ENCODE assay signal across 25 cellular contexts in the genomic region with DNA sequence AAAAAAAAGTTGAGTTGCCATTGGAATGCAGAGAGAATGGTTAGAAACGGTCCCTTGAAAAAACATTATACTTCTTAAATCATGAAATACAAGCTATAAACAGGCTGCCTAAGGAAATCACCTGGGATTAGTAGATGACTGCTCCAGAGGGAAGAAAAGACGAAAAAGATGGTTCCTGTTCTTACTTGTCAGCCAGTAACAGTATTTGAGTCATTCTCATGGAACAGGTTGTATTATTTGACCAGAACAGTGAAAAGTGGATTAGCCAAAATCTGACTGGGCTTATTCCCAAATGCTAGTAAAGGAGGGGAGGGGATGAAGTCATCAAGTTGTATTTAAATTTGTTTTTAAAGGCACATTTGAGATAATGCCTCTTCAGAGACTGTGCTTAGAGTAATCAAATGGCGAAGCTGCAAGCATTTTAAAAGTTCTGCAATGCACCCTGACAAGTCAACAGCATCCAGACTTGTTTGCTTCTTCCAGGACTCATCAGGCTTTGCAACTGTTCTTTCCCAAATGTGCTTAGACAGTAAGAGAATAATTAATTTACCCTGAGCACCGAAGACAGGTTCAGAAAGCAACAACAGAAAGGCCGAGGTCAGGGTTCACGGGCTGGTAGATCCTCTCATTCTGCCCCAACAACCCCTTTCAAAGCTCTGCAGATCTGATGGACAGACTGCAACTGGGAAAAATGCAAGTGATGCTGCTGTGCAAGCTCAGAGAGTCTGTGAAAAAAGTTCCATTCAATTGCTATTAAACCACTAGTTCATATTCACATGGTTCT.
"Had no signal": no experiment of that assay in that cellular context is flagged by ENCODE, and none has a peak within 500 bp of the region (broad histone marks: within the 10 kb centered on the region; RNA-seq: fewer than 3 reads in every experiment).

No MANE protein-coding gene starts in this region.

- H3K27ac Mint-ChIP-seq: activated CD4-positive, alpha-beta memory T cell treated with anti-CD3 and anti-CD28 coated beads, Interleukin-2, amount 10 ng/mL, durations not matched to agents 7 days and 5 days; activated naive CD4-positive, alpha-beta T cell treated with anti-CD3 and anti-CD28 coated beads, Interleukin-2, amount 50 U/mL, for 24 hours had no signal

- H3K4me1 Mint-ChIP-seq: activated CD4-positive, alpha-beta memory T cell treated with anti-CD3 and anti-CD28 coated beads, Interleukin-2, amount 10 ng/mL, durations not matched to agents 7 days and 5 days; activated naive CD4-positive, alpha-beta T cell treated with anti-CD3 and anti-CD28 coated beads, Interleukin-2, amount 50 U/mL, for 24 hours; central memory CD8-positive, alpha-beta T cell had no signal

- H3K4me2 ChIP-seq: KMS-11, SK-N-SH had no signal

- H3K4me3 Mint-ChIP-seq: activated CD4-positive, alpha-beta memory T cell treated with anti-CD3 and anti-CD28 coated beads, Interleukin-2, amount 10 ng/mL, durations not matched to agents 7 days and 5 days; activated naive CD4-positive, alpha-beta T cell treated with anti-CD3 and anti-CD28 coated beads, Interleukin-2, amount 50 U/mL, for 24 hours; central memory CD8-positive, alpha-beta T cell had no signal

- H3K4me3 ChIP-seq: body of pancreas had no signal

- H3K36me3 Mint-ChIP-seq: activated naive CD4-positive, alpha-beta T cell treated with anti-CD3 and anti-CD28 coated beads, Interleukin-2, amount 50 U/mL, for 24 hours had no signal

- ATAC-seq: body of pancreas, Panc1, Right ventricle myocardium inferior had no signal

- H3K4me1 ChIP-seq: body of pancreas had no signal

- H3K9me3 Mint-ChIP-seq: activated naive CD4-positive, alpha-beta T cell treated with anti-CD3 and anti-CD28 coated beads, Interleukin-2, amount 50 U/mL, for 24 hours had no signal

- H3K27ac ChIP-seq: body of pancreas, KMS-11, VCaP had no signal

- H3K27me3 ChIP-seq: body of pancreas had no signal

- DNase-seq: activated CD4-positive, alpha-beta memory T cell treated with anti-CD3 and anti-CD28 coated beads, Interleukin-2, amount 10 ng/mL, durations not matched to agents 7 days and 5 days; activated CD4-positive, alpha-beta T cell treated with anti-CD3 and anti-CD28 coated beads, Interleukin-2, amount 50 U/mL, for 1 hour; activated CD4-positive, CD25-positive, alpha-beta regulatory T cell; activated CD8-positive, alpha-beta memory T cell treated with anti-CD3 and anti-CD28 coated beads, Interleukin-2, amount 50 U/mL, for 48 hours; activated effector memory CD4-positive, alpha-beta T cell treated with Interleukin-2 at 50 U/mL for 16 hours; activated naive CD4-positive, alpha-beta T cell; activated T-cell treated with anti-CD3 and anti-CD28 coated beads, Interleukin-2, amount 50 U/mL, for 1 hour; aorta; body of pancreas; NCI-H1092 treated with DMSO at 0.1 percent for 48 hours; NCI-H1436; NCI-H1694 treated with DMSO at 0.1 percent for 48 hours; NCI-H2029 treated with DMSO at 0.1 percent for 48 hours; NCI-H524; NK-92 treated with Interleukin-12 subunit alpha and Interleukin-12 subunit beta, amount 100 ng/mL, for 24 hours; OCI-M1; RPMI8226; SK-N-SH; T-helper 1 cell had no signal

- H3K9me3 ChIP-seq: body of pancreas, SK-N-SH had no signal

- H3K27me3 Mint-ChIP-seq: activated CD4-positive, alpha-beta memory T cell treated with anti-CD3 and anti-CD28 coated beads, Interleukin-2, amount 10 ng/mL, durations not matched to agents 7 days and 5 days; activated naive CD4-positive, alpha-beta T cell treated with anti-CD3 and anti-CD28 coated beads, Interleukin-2, amount 50 U/mL, for 24 hours; central memory CD8-positive, alpha-beta T cell had no signal

- H3K9ac ChIP-seq: KMS-11, SK-N-SH had no signal
